ENCODE assay signal across 28 cellular contexts in the genomic region with DNA sequence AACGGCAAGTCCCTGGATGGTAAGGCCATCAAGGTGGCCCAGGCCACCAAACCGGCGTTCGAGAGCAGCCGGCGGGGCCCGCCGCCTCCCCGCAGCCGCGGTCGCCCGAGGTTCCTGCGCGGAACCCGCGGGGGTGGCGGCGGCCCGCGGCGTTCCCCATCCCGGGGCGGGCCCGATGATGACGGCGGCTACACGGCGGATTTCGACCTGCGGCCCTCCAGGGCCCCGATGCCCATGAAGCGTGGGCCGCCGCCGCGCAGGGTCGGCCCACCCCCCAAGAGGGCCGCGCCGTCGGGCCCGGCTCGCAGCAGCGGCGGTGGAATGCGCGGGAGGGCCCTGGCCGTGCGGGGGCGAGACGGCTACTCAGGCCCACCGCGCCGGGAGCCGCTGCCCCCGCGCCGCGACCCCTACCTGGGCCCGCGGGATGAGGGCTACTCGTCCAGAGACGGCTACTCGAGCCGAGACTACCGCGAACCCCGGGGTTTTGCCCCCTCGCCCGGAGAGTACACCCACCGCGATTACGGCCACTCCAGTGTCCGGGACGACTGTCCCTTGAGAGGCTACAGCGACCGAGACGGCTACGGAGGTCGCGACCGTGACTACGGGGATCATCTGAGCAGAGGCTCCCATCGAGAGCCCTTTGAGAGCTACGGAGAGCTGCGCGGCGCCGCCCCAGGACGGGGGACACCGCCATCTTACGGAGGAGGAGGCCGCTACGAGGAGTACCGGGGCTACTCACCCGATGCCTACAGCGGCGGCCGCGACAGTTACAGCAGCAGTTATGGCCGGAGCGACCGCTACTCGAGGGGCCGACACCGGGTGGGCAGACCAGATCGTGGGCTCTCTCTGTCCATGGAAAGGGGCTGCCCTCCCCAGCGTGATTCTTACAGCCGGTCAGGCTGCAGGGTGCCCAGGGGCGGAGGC. TPM values are rescaled to one million over a fixed set of nuclear protein-coding genes. Genes with fewer than 3 reads are reported as not detected.
DNase-seq lines count a peak whose midpoint lies in the region; ATAC-seq, FAIRE-seq and TF ChIP-seq lines count a peak whose summit lies in the region.
"Had no signal": no experiment of that assay in that cellular context is flagged by ENCODE, and none has a peak within 500 bp of the region (broad histone marks: within the 10 kb centered on the region; RNA-seq: fewer than 3 reads in every experiment).

No MANE protein-coding gene starts in this region.

- peak in 1 of 2 donors; percentile 16 for ATAC-seq in right cardiac atrium
- no peak for ATAC-seq in psoas muscle
- peak; percentile 15 for ATAC-seq in aorta (ENCODE audit: low FRiP score)
- no peak for ATAC-seq in GM21360 (IDR thresholded peaks at IDR 0.05; ENCODE audit: unreplicated experiment)
- ATAC-seq in GM18907 (IDR thresholded peaks at IDR 0.05; ENCODE audit: unreplicated experiment): no peak
- ATAC-seq: A549, GM12878, PC-3 had no signal

- no peak overlapping the region for H3K9ac ChIP-seq in kidney (ENCODE audit: low read length in 2 of 2)

- H3K4me3 ChIP-seq in right cardiac atrium (ENCODE audit: low read length) (no peak overlapping the region), right atrium auricular region (no peak overlapping the region), kidney (ENCODE audit: low read length in 2 of 2) (no peak overlapping the region), psoas muscle (no peak overlapping the region), aorta (ENCODE audit: low read length in 2 of 2) (no peak overlapping the region)
- H3K4me3 ChIP-seq: A549, GM12878 had no signal

- H3K36me3 ChIP-seq in right atrium auricular region (no peaks in the 10 kb centered on the region), kidney (ENCODE audit: control insufficient read depth in 1 of 2, insufficient read depth in 2 of 2, low read length in 2 of 2) (no peaks in the 10 kb centered on the region), psoas muscle (ENCODE audit: insufficient read depth in 1 of 2, low read depth in 1 of 2) (no peaks in the 10 kb centered on the region), aorta (ENCODE audit: control insufficient read depth in 1 of 2, insufficient read depth in 2 of 2, low read length in 1 of 2) (no peaks in the 10 kb centered on the region)

- WGBS in right cardiac atrium: 79% methylated on average over 111 of the region's 111 CpGs
- WGBS in psoas muscle, 3 donors: 79 to 86% (median 80%) methylated on average over 81 to 111 of the region's 111 CpGs
- 79 to 84% methylated on average over 99 to 111 of the region's 111 CpGs for WGBS in aorta, 2 donors

- no peak for FAIRE-seq in kidney (lab: Jason Lieb, UNC)
- FAIRE-seq: A549, GM12878 had no signal

- intact Hi-C loops in right cardiac atrium (cut with DNase I) (loop anchor here in 3 of 4 donors (10.0 kb wide), 2 partner anchors 595 to 605 kb away; no protein-coding TSS in a partner anchor), kidney (cut with DNase I) (loop anchor here (10.0 kb wide), 1 partner anchor 605 kb away; no protein-coding TSS in a partner anchor), psoas muscle (cut with DNase I) (loop anchor here in 1 of 2 donors (10.0 kb wide), 1 partner anchor 895 kb away; a partner anchor contains a TSS), aorta (cut with DNase I) (loop anchor here (5.0 to 10.0 kb wide), 3 partner anchors 47 to 605 kb away; no protein-coding TSS in a partner anchor)

- H3K9me3 ChIP-seq in right cardiac atrium (ENCODE audit: control insufficient read depth, low read length) (no peaks in the 10 kb centered on the region), right atrium auricular region (no peaks in the 10 kb centered on the region), kidney (ENCODE audit: control insufficient read depth in 1 of 2, low read length in 2 of 2) (no peaks in the 10 kb centered on the region), psoas muscle (no peaks in the 10 kb centered on the region), aorta (ENCODE audit: control insufficient read depth, low read length) (peaks cover 2% of the 10 kb centered on the region)
- H3K9me3 ChIP-seq: A549 had no signal

- H3K27me3 ChIP-seq in right cardiac atrium (ENCODE audit: control insufficient read depth, insufficient read depth) (no peaks in the 10 kb centered on the region), right atrium auricular region (no peaks in the 10 kb centered on the region), psoas muscle (ENCODE audit: insufficient read depth in 3 of 3, low read length in 2 of 3) (peaks cover 2 to 7% (median 5%) of the 10 kb centered on the region in 3 donors), aorta (ENCODE audit: control insufficient read depth in 1 of 2, insufficient read depth in 2 of 2, low read length in 1 of 2) (no peaks in the 10 kb centered on the region)

- TF ChIP-seq CTCF in right atrium auricular region (IDR thresholded peaks at IDR 0.05): no peak
- TF ChIP-seq CTCF in kidney (IDR thresholded peaks at IDR 0.05; ENCODE audit: borderline replicate concordance, extremely low read depth, insufficient read depth): no peak
- no peak for TF ChIP-seq CTCF in psoas muscle (IDR thresholded peaks at IDR 0.05)

- DNase-seq in right cardiac atrium (peak in 2 of 3 donors; percentile 45 to 50), right atrium auricular region (ENCODE audit: low spot score) (no peak), kidney (peak; percentile 73), psoas muscle (peak; percentile 7 to 44), aorta (peak; percentile 41 to 68)
- DNase-seq: C1 segment of cervical spinal cord; CD4-positive, alpha-beta memory T cell; COR-L47; DMS 273 treated with DMSO at 0.1 percent for 48 hours; DMS79; EL; GDM1; NCI-H1048; NCI-H1417; NCI-H1694; NCI-H2029 treated with DMSO at 0.1 percent for 48 hours; NCI-H446 treated with DMSO at 0.1 percent for 48 hours; NCI-H526; NCI-H82; NK-92 treated with Interleukin-12 subunit alpha and Interleukin-12 subunit beta, amount 100 ng/mL, for 24 hours; PC-3; SHP77 had no signal

- H3K4me1 ChIP-seq in right cardiac atrium (ENCODE audit: control insufficient read depth, insufficient read depth, low read length) (no peaks in the 10 kb centered on the region), right atrium auricular region (no peaks in the 10 kb centered on the region), kidney (ENCODE audit: control insufficient read depth in 1 of 2, insufficient read depth in 1 of 2, low read depth in 1 of 2, low read length in 2 of 2) (no peaks in the 10 kb centered on the region), psoas muscle (no peaks in the 10 kb centered on the region), aorta (ENCODE audit: control insufficient read depth in 1 of 2, insufficient read depth in 2 of 2, low read length in 2 of 2) (no peaks in the 10 kb centered on the region)
- H3K4me1 ChIP-seq: A549 had no signal

- H3K27ac ChIP-seq in right cardiac atrium (ENCODE audit: low read length): no peak overlapping the region
- no peak overlapping the region for H3K27ac ChIP-seq in right atrium auricular region
- H3K27ac ChIP-seq in kidney (ENCODE audit: low read depth in 2 of 2, low read length in 2 of 2): no peak overlapping the region
- no peak overlapping the region for H3K27ac ChIP-seq in psoas muscle
- no peak overlapping the region for H3K27ac ChIP-seq in aorta (ENCODE audit: low read depth in 1 of 2, low read length in 2 of 2)
- H3K27ac ChIP-seq: A549 had no signal

RNA-seq across cellular contexts. Expression of a gene that starts 0.8 kb away (rescaled TPM):
- total RNA-seq in right cardiac atrium (not detected), right atrium auricular region (not detected), kidney (0.13 TPM), psoas muscle (not detected), aorta (not detected)
- polyA plus RNA-seq in right cardiac atrium (not detected), kidney (ENCODE audit: insufficient read depth, low read depth, low replicate concordance) (not detected), psoas muscle (not detected), aorta (not detected)
- total RNA-seq: CD4-positive, alpha-beta memory T cell; GM12878; H4; SK-MEL-5 had no signal
- polyA plus RNA-seq: A549; CD4-positive, alpha-beta memory T cell; GM12878 had no signal
